Comparison of ENCODE assay signal across 20 cellular contexts in genomic region chr1:85504417-85504816, GRCh38. TPM values are rescaled to one million over a fixed set of nuclear protein-coding genes. Genes with fewer than 3 reads are reported as not detected.
"Had no signal": no experiment of that assay in that cellular context is flagged by ENCODE, and none has a peak within 500 bp of the region (broad histone marks: within the 10 kb centered on the region; RNA-seq: fewer than 3 reads in every experiment).

No MANE protein-coding gene starts in this region.

- DNase-seq: activated CD4-positive, alpha-beta T cell treated with anti-CD3 and anti-CD28 coated beads, Interleukin-2, amount 10 ng/mL, durations not matched to agents 7 days and 5 days; activated effector memory CD4-positive, alpha-beta T cell treated with Interleukin-2 at 50 U/mL for 16 hours; amniotic stem cell; brain microvascular endothelial cell; dorsolateral prefrontal cortex; foreskin melanocyte; heart left ventricle; left ventricle myocardium inferior; ovary; sigmoid colon; stimulated activated CD4-positive, alpha-beta T cell treated with anti-CD3 and anti-CD28 coated beads, Interleukin-4, amount 100 ng/mL, for 1 hour; stimulated activated CD8-positive, alpha-beta memory T cell treated with anti-CD3 and anti-CD28 coated beads, Interleukin-4, amount 100 ng/mL, for 48 hours; T-helper 1 cell; testis; upper lobe of right lung had no signal

- H3K27me3 ChIP-seq: brain microvascular endothelial cell, dorsolateral prefrontal cortex, heart left ventricle, ovary, sigmoid colon, testis, upper lobe of right lung had no signal

- H3K36me3 Mint-ChIP-seq: activated naive CD4-positive, alpha-beta T cell treated with anti-CD3 and anti-CD28 coated beads, Interleukin-2, amount 50 U/mL, for 24 hours had no signal

- H3K4me3 Mint-ChIP-seq: activated CD4-positive, alpha-beta T cell treated with anti-CD3 and anti-CD28 coated beads, Interleukin-2, amount 10 ng/mL, durations not matched to agents 7 days and 5 days; activated naive CD4-positive, alpha-beta T cell treated with anti-CD3 and anti-CD28 coated beads, Interleukin-2, amount 50 U/mL, for 24 hours; memory B cell; stimulated activated naive CD8-positive, alpha-beta T cell treated with anti-CD3 and anti-CD28 coated beads, Interleukin-15, Interleukin-2, amounts not matched to agents 100 ng/mL and 50 ng/mL, for 24 hours; WTC11 had no signal

- ATAC-seq: esophagus mucosa, heart left ventricle, upper lobe of right lung, WTC11 had no signal

- H3K4me1 ChIP-seq: testis had no signal

- H3K9me3 ChIP-seq: ovary, sigmoid colon, testis, upper lobe of right lung had no signal

- H3K27ac Mint-ChIP-seq: activated CD4-positive, alpha-beta T cell treated with anti-CD3 and anti-CD28 coated beads, Interleukin-2, amount 10 ng/mL, durations not matched to agents 7 days and 5 days; activated naive CD4-positive, alpha-beta T cell treated with anti-CD3 and anti-CD28 coated beads, Interleukin-2, amount 50 U/mL, for 24 hours; memory B cell; stimulated activated naive CD8-positive, alpha-beta T cell treated with anti-CD3 and anti-CD28 coated beads, Interleukin-15, Interleukin-2, amounts not matched to agents 100 ng/mL and 50 ng/mL, for 24 hours; WTC11 had no signal

- H3K4me3 ChIP-seq: dorsolateral prefrontal cortex, heart left ventricle, left ventricle myocardium inferior, ovary, sigmoid colon, testis, upper lobe of right lung had no signal

- H3K9me3 Mint-ChIP-seq: stimulated activated naive CD8-positive, alpha-beta T cell treated with anti-CD3 and anti-CD28 coated beads, Interleukin-15, Interleukin-2, amounts not matched to agents 100 ng/mL and 50 ng/mL, for 24 hours had no signal

- H3K4me1 Mint-ChIP-seq: activated CD4-positive, alpha-beta T cell treated with anti-CD3 and anti-CD28 coated beads, Interleukin-2, amount 10 ng/mL, durations not matched to agents 7 days and 5 days; activated naive CD4-positive, alpha-beta T cell treated with anti-CD3 and anti-CD28 coated beads, Interleukin-2, amount 50 U/mL, for 24 hours; memory B cell had no signal

- H3K36me3 ChIP-seq: heart left ventricle, left ventricle myocardium inferior, ovary, sigmoid colon, upper lobe of right lung had no signal

- H3K27ac ChIP-seq: brain microvascular endothelial cell, dorsolateral prefrontal cortex, heart left ventricle, left ventricle myocardium inferior, ovary, sigmoid colon, testis, upper lobe of right lung had no signal

RNA-seq across cellular contexts. Expression of gene DDAH1, which starts 39.5 kb away (rescaled TPM):
- total RNA-seq: activated CD4-positive, alpha-beta T cell treated with anti-CD3 and anti-CD28 coated beads, Interleukin-2, amount 10 ng/mL, durations not matched to agents 7 days and 5 days had no signal
